In genomic region chr2:170140561-170140960, GRCh38 we compare ENCODE assay signal across 19 cellular contexts. TPM values are rescaled to one million over a fixed set of nuclear protein-coding genes. Genes with fewer than 3 reads are reported as not detected.
"Had no signal": no experiment of that assay in that cellular context is flagged by ENCODE, and none has a peak within 500 bp of the region (broad histone marks: within the 10 kb centered on the region; RNA-seq: fewer than 3 reads in every experiment).

No MANE protein-coding gene starts in this region.

- H3K36me3 ChIP-seq: lower lobe of right lung, right atrium auricular region, vagina had no signal

- H3K27ac Mint-ChIP-seq: activated CD8-positive, alpha-beta T cell treated with anti-CD3 and anti-CD28 coated beads for 36 hours; activated naive CD8-positive, alpha-beta T cell treated with anti-CD3 and anti-CD28 coated beads, Interleukin-2, amount 10 ng/mL, durations not matched to agents 7 days and 5 days; activated T-helper 17 cell treated with anti-CD3 and anti-CD28 coated beads, Interleukin-2, amount 50 U/mL, for 72 hours; mesothelial cell of epicardium; natural killer cell treated with Interleukin-12 subunit alpha and Interleukin-12 subunit beta and Interleukin-15 and Interleukin-18, amount 100 ng/mL, for 72 hours; progenitor cell of endocrine pancreas; stimulated activated naive CD8-positive, alpha-beta T cell treated with anti-CD3 and anti-CD28 coated beads, Interleukin-15, Interleukin-2, amounts not matched to agents 100 ng/mL and 50 ng/mL, for 24 hours had no signal

- H3K36me3 Mint-ChIP-seq: activated naive CD8-positive, alpha-beta T cell treated with anti-CD3 and anti-CD28 coated beads, Interleukin-2, amount 10 ng/mL, durations not matched to agents 7 days and 5 days; mesothelial cell of epicardium; natural killer cell treated with Interleukin-12 subunit alpha and Interleukin-12 subunit beta and Interleukin-15 and Interleukin-18, amount 100 ng/mL, for 72 hours had no signal

- H3K4me1 ChIP-seq: body of pancreas, lower lobe of right lung, vagina had no signal

- H3K4me1 Mint-ChIP-seq: activated T-helper 17 cell treated with anti-CD3 and anti-CD28 coated beads, Interleukin-2, amount 50 U/mL, for 72 hours had no signal

- H3K9me3 ChIP-seq: body of pancreas, lower lobe of right lung, right atrium auricular region, vagina had no signal

- H3K27me3 Mint-ChIP-seq: activated T-helper 17 cell treated with anti-CD3 and anti-CD28 coated beads, Interleukin-2, amount 50 U/mL, for 72 hours; natural killer cell treated with Interleukin-12 subunit alpha and Interleukin-12 subunit beta and Interleukin-15 and Interleukin-18, amount 100 ng/mL, for 72 hours; stimulated activated naive CD8-positive, alpha-beta T cell treated with anti-CD3 and anti-CD28 coated beads, Interleukin-15, Interleukin-2, amounts not matched to agents 100 ng/mL and 50 ng/mL, for 24 hours had no signal

- DNase-seq: activated CD4-positive, alpha-beta T cell treated with anti-CD3 and anti-CD28 coated beads for 48 hours; activated CD4-positive, CD25-positive, alpha-beta regulatory T cell; activated CD8-positive, alpha-beta T cell treated with anti-CD3 and anti-CD28 coated beads for 36 hours; activated naive CD4-positive, alpha-beta T cell treated with Interleukin-2 at 50 U/mL for 16 hours; activated naive CD8-positive, alpha-beta T cell treated with anti-CD3 and anti-CD28 coated beads, Interleukin-2, amount 10 ng/mL, durations not matched to agents 7 days and 5 days; activated T-cell treated with anti-CD3 and anti-CD28 coated beads, Interleukin-2, amount 50 U/mL, for 1 hour; amygdala; body of pancreas; lower lobe of right lung; T1000; trophoblast cell had no signal

- ATAC-seq: activated CD8-positive, alpha-beta T cell treated with anti-CD3 and anti-CD28 coated beads for 36 hours; activated T-helper 17 cell treated with anti-CD3 and anti-CD28 coated beads, Interleukin-2, amount 50 U/mL, for 72 hours; body of pancreas; lower lobe of right lung; natural killer cell treated with Interleukin-12 subunit alpha and Interleukin-12 subunit beta and Interleukin-15 and Interleukin-18, amount 100 ng/mL, for 72 hours had no signal

- H3K4me3 Mint-ChIP-seq: activated CD8-positive, alpha-beta T cell treated with anti-CD3 and anti-CD28 coated beads for 36 hours; activated naive CD8-positive, alpha-beta T cell treated with anti-CD3 and anti-CD28 coated beads, Interleukin-2, amount 10 ng/mL, durations not matched to agents 7 days and 5 days; activated T-helper 17 cell treated with anti-CD3 and anti-CD28 coated beads, Interleukin-2, amount 50 U/mL, for 72 hours; mesothelial cell of epicardium; natural killer cell treated with Interleukin-12 subunit alpha and Interleukin-12 subunit beta and Interleukin-15 and Interleukin-18, amount 100 ng/mL, for 72 hours; stimulated activated naive CD8-positive, alpha-beta T cell treated with anti-CD3 and anti-CD28 coated beads, Interleukin-15, Interleukin-2, amounts not matched to agents 100 ng/mL and 50 ng/mL, for 24 hours had no signal

- H3K27me3 ChIP-seq: body of pancreas, right atrium auricular region, vagina had no signal

- H3K9me3 Mint-ChIP-seq: activated CD8-positive, alpha-beta T cell treated with anti-CD3 and anti-CD28 coated beads for 36 hours; activated naive CD8-positive, alpha-beta T cell treated with anti-CD3 and anti-CD28 coated beads, Interleukin-2, amount 10 ng/mL, durations not matched to agents 7 days and 5 days; activated T-helper 17 cell treated with anti-CD3 and anti-CD28 coated beads, Interleukin-2, amount 50 U/mL, for 72 hours; natural killer cell treated with Interleukin-12 subunit alpha and Interleukin-12 subunit beta and Interleukin-15 and Interleukin-18, amount 100 ng/mL, for 72 hours; stimulated activated naive CD8-positive, alpha-beta T cell treated with anti-CD3 and anti-CD28 coated beads, Interleukin-15, Interleukin-2, amounts not matched to agents 100 ng/mL and 50 ng/mL, for 24 hours had no signal

- H3K27ac ChIP-seq: body of pancreas, lower lobe of right lung, right atrium auricular region, vagina had no signal

- H3K4me3 ChIP-seq: body of pancreas, lower lobe of right lung, right atrium auricular region, vagina had no signal

RNA-seq across cellular contexts. Expression of gene MYO3B, which starts 37.4 kb away (rescaled TPM):
- total RNA-seq: dermis microvascular lymphatic vessel endothelial cell, lower lobe of right lung, progenitor cell of endocrine pancreas, right atrium auricular region had no signal
